In the genomic region with DNA sequence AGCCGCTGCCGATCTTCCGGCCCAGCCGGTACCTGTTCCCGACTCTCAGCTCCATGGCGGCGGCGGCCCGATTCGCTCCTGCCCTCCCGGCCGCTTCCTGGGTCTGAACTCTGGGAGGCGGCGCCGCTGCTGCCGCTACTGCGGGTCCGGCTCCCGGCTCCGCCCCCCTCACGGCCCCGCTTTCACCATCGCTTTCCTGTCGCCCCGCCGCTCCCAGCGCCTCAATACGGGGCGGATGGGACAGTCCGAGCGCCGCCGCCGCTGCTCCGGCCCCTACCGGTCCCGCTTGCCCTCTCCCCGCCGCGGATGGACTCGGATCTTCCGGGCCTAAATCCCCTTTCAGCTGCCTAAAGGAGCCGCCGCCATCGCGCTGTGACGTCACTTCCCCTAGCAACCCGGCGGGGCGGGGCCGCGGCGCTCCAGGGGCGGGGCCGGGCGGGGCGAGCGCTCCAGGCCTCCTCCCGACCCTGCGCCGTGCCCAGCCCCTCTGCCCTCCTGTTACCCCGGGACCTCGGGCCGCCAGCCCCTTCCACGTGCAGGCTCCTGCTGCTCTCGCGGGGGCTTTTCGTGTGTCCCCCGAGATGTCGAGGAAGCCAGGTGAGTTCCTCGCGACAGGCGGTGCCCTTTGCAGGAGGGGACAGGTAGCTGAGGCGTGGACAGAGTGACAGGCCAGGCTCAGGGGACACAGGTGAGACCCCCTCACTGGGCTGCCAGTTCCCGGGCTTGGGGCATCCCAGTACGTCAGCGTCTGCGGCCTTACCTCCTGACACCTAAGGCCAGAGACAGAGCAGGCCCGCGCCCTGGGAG, we compare ENCODE assay signal across 8 cellular contexts. TPM values are rescaled to one million over a fixed set of nuclear protein-coding genes. Genes with fewer than 3 reads are reported as not detected.
DNase-seq lines count a peak whose midpoint lies in the region; ATAC-seq, FAIRE-seq and TF ChIP-seq lines count a peak whose summit lies in the region.

Gene CSNK1D, minus strand, starts transcription at position 374 of the 807 bp plus-strand sequence. Its CDS starts 319 bp downstream, at position 55.

- peaks cover 0 to 5% of the 10 kb centered on the region in 2 donors for H3K36me3 ChIP-seq in kidney (ENCODE audit: control insufficient read depth in 1 of 2, insufficient read depth in 2 of 2, low read length in 2 of 2)

- no peak for TF ChIP-seq CTCF in AG04450 (IDR thresholded peaks at IDR 0.05; ENCODE audit: low read depth, low read length)
- no peak for TF ChIP-seq CTCF in kidney (IDR thresholded peaks at IDR 0.05; ENCODE audit: borderline replicate concordance, extremely low read depth, insufficient read depth)

- CTCF ChIA-PET in AG04450 (lab: Charles Lee) = interaction anchor here (0.6 kb wide), 1 partner anchor 10 kb away, joined by 8 read pairs; no protein-coding TSS in a partner anchor

- peaks cover 24 to 29% of the 10 kb centered on the region in 2 donors for H3K4me1 ChIP-seq in kidney (ENCODE audit: control insufficient read depth in 1 of 2, insufficient read depth in 1 of 2, low read depth in 1 of 2, low read length in 2 of 2)

- FAIRE-seq in kidney (lab: Jason Lieb, UNC) = no peak

- no peaks in the 10 kb centered on the region; the same call in 1 of the 2 replicates for H3K9me3 ChIP-seq in AG04450 (ENCODE audit: control insufficient read depth, insufficient read depth, low read length)
- H3K9me3 ChIP-seq in kidney (ENCODE audit: control insufficient read depth in 1 of 2, low read length in 2 of 2) = no peaks in the 10 kb centered on the region

- H3K27ac ChIP-seq in AG04450 (ENCODE audit: low read depth, low read length) (peak within 1 kb of the TSS; percentile 88), kidney (ENCODE audit: low read depth in 2 of 2, low read length in 2 of 2) (peak within 1 kb of the TSS; percentile 94 to 96)

- H3K27me3 ChIP-seq in AG04450 (ENCODE audit: control insufficient read depth, insufficient read depth, low read length) = no peaks in the 10 kb centered on the region

- peak within 1 kb of the TSS; percentile 57 to 69 for H3K9ac ChIP-seq in kidney (ENCODE audit: low read length in 2 of 2)

- POLR2A ChIA-PET in AG04450 (lab: Yijun Ruan, JAX) = interaction anchor here (0.6 to 1.9 kb wide), 6 partner anchors 10 to 53 kb away, joined by 3 to 12 read pairs (median 4); no protein-coding TSS in a partner anchor

- peak; percentile 74 for ATAC-seq in GM19023 (IDR thresholded peaks at IDR 0.05; ENCODE audit: unreplicated experiment)
- ATAC-seq in HG03196 (IDR thresholded peaks at IDR 0.05; ENCODE audit: unreplicated experiment) = peak; percentile 71

- peak; percentile 30 for DNase-seq in AG04450 (ENCODE audit: low read depth, low spot score)
- peak; percentile 74 for DNase-seq in NCI-H446 treated with DMSO at 0.1 percent for 48 hours (lab: John Stamatoyannopoulos, UW)
- DNase-seq in activated CD4-positive, alpha-beta T cell treated with anti-CD3 and anti-CD28 coated beads for 1 hour = peak; percentile 89
- DNase-seq in cerebellar cortex (ENCODE audit: low spot score) = peak; percentile 87
- peak; percentile 96 for DNase-seq in kidney
- DNase-seq in stimulated activated CD4-positive, alpha-beta T cell treated with anti-CD3 and anti-CD28 coated beads, Interleukin-15, amount 100 ng/mL, for 1 hour (ENCODE audit: low read depth in 1 of 2, low spot score in 1 of 2) = peak; percentile 90 to 94

- peak within 1 kb of the TSS; percentile 90 for H3K4me3 ChIP-seq in AG04450 (ENCODE audit: low read depth, low read length)
- peak within 1 kb of the TSS; percentile 74 to 76 for H3K4me3 ChIP-seq in kidney (ENCODE audit: low read length in 2 of 2)

- intact Hi-C loops in kidney (cut with DNase I) = no loop called here

RNA-seq across cellular contexts. Expression of gene CSNK1D, which starts in this region (rescaled TPM):
- polyA plus RNA-seq in AG04450 (2011; rRNA removed) (74.4 and 89.9 TPM in 2 replicates), kidney (ENCODE audit: insufficient read depth, low read depth, low replicate concordance) (69.7 TPM)
- 101 and 105 TPM in 2 replicates for polyA minus RNA-seq in AG04450 (2011; rRNA and poly(A)+ RNA removed)
- 160 TPM for total RNA-seq in kidney

Comparison
In these comparisons a context has a peak if more than half of its experiments do, and no peak if none do; other contexts are left out.
1. Peak in every context shown above with its lines: DNase-seq, ATAC-seq, H3K4me3 ChIP-seq and H3K27ac ChIP-seq.
2. DNase-seq: peak in every context shown above with its lines; median percentile 96 in kidney; 92 in stimulated activated CD4-positive, alpha-beta T cell treated with anti-CD3 and anti-CD28 coated beads, Interleukin-15, amount 100 ng/mL, for 1 hour; 89 in activated CD4-positive, alpha-beta T cell treated with anti-CD3 and anti-CD28 coated beads for 1 hour; 87 in cerebellar cortex; 74 in NCI-H446 treated with DMSO at 0.1 percent for 48 hours; 30 in AG04450.